ENCODE assay signal across 31 cellular contexts in genomic region chr15:101648356-101648755, GRCh38.
"Had no signal": no experiment of that assay in that cellular context is flagged by ENCODE, and none has a peak within 500 bp of the region (broad histone marks: within the 10 kb centered on the region; RNA-seq: fewer than 3 reads in every experiment).

No MANE protein-coding gene starts in this region.

- H3K9ac ChIP-seq: KMS-11 had no signal

- H3K9me3 Mint-ChIP-seq: activated B cell treated with CpG ODN at 0.5 μM for 24 hours; activated naive CD4-positive, alpha-beta T cell treated with anti-CD3 and anti-CD28 coated beads for 36 hours; activated naive CD4-positive, alpha-beta T cell treated with anti-CD3 and anti-CD28 coated beads, Interleukin-2, amount 50 U/mL, for 72 hours; activated T-helper 1 cell treated with anti-CD3 and anti-CD28 coated beads, Interleukin-12 subunit alpha, Interleukin-12 subunit beta, Interleukin-2, Interleukin-4 antibody, amounts not matched to agents 30 ng/mL and 10 ng/mL and 1 ng/mL, durations not matched to agents 14 hours and 24 hours and 36 hours; central memory CD8-positive, alpha-beta T cell had no signal

- H2AFZ ChIP-seq: PC-9 had no signal

- DNase-seq: activated B cell treated with CpG ODN at 0.5 μM for 24 hours; activated CD4-positive, alpha-beta T cell treated with anti-CD3 and anti-CD28 coated beads for 48 hours; activated CD4-positive, CD25-positive, alpha-beta regulatory T cell treated with anti-CD3 and anti-CD28 coated beads, Interleukin-2, amount 50 U/mL, for 72 hours; activated CD8-positive, alpha-beta memory T cell treated with anti-CD3 and anti-CD28 coated beads, Interleukin-2, amount 50 U/mL, for 4 hours; activated gamma-delta T cell treated with Interleukin-2 at 50 U/mL for 16 hours; activated naive CD4-positive, alpha-beta T cell treated with anti-CD3 and anti-CD28 coated beads for 36 hours; amniotic stem cell; aorta; brain microvascular endothelial cell; colonic mucosa; NCI-H1092 treated with DMSO at 0.1 percent for 48 hours; NCI-H1417; NCI-H146; NCI-H187; NCI-H2029 treated with DMSO at 0.1 percent for 48 hours; NCI-H2107; NCI-H2171; NCI-H510A; NCI-H748 treated with DMSO at 0.1 percent for 48 hours; PC-9; Right ventricle myocardium superior; SW 1271; T-helper 1 cell; T-helper 2 cell; T-helper 9 cell had no signal

- H3K27ac ChIP-seq: brain microvascular endothelial cell, colonic mucosa, KMS-11, PC-9, VCaP had no signal

- H3K27me3 Mint-ChIP-seq: activated B cell treated with CpG ODN at 0.5 μM for 24 hours; central memory CD8-positive, alpha-beta T cell had no signal

- FAIRE-seq: RCC 7860 had no signal

- H3K4me2 ChIP-seq: KMS-11, PC-9 had no signal

- H3K4me3 ChIP-seq: colonic mucosa, PC-9 had no signal

- H3K4me3 Mint-ChIP-seq: activated B cell treated with CpG ODN at 0.5 μM for 24 hours; activated naive CD4-positive, alpha-beta T cell treated with anti-CD3 and anti-CD28 coated beads for 36 hours; activated T-helper 1 cell treated with anti-CD3 and anti-CD28 coated beads, Interleukin-12 subunit alpha, Interleukin-12 subunit beta, Interleukin-2, Interleukin-4 antibody, amounts not matched to agents 30 ng/mL and 10 ng/mL and 1 ng/mL, durations not matched to agents 14 hours and 24 hours and 36 hours; central memory CD8-positive, alpha-beta T cell had no signal

- H3K27ac Mint-ChIP-seq: activated B cell treated with CpG ODN at 0.5 μM for 24 hours; activated T-helper 1 cell treated with anti-CD3 and anti-CD28 coated beads, Interleukin-12 subunit alpha, Interleukin-12 subunit beta, Interleukin-2, Interleukin-4 antibody, amounts not matched to agents 30 ng/mL and 10 ng/mL and 1 ng/mL, durations not matched to agents 14 hours and 24 hours and 36 hours had no signal

- ATAC-seq: activated naive CD4-positive, alpha-beta T cell treated with anti-CD3 and anti-CD28 coated beads, Interleukin-2, amount 50 U/mL, for 72 hours had no signal

- H3K27me3 ChIP-seq: brain microvascular endothelial cell, colonic mucosa had no signal

- H3K9me3 ChIP-seq: colonic mucosa had no signal
